8 cellular contexts compared by ENCODE assay signal in the genomic region with DNA sequence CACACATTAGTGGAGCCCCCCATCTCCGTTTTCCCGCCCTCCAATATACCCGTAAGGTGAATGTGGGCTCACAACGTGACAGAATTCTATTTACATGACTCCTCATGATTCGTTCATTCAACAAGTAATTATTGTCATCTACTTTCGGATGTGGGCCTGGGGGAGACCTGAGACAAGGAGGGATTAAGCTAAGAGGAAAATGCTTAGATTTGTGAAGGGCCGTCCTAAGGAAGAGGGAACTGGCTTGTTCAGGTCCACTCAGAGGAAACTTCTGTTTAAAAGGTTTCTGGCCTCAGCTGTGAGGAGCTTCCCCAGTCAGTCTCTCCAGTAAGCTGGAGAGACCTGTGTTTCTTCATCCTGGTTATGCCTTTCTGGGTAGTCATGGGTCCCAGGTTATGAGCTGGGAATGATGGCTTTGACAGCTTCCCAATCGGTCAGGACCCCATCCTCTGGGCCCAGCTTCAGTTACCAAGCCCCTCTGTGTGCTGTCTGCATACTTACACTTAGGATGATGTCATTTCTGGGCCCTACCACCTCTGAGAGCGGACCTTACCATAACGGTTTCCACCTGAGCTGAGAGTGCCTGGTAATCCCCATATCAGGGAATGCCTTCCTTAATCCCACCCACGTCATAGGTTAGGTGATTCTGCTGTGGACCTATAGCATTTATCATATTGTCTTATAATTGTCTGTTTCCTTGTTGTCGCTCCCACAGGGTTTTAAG. TPM values are rescaled to one million over a fixed set of nuclear protein-coding genes. Genes with fewer than 3 reads are reported as not detected.
A peak's percentile ranks its signal among the peaks of the same experiment; 100 is the strongest.
DNase-seq lines count a peak whose midpoint lies in the region; ATAC-seq and TF ChIP-seq lines count a peak whose summit lies in the region.

No MANE protein-coding gene starts in this region.

- no peaks in the 10 kb centered on the region for H4K20me1 ChIP-seq in Karpas-422 (ENCODE audit: insufficient read depth, low read depth, low read length)

- no peaks in the 10 kb centered on the region for H3K9me3 Mint-ChIP-seq in Caco-2 (ENCODE audit: unreplicated experiment)
- no peaks in the 10 kb centered on the region for H3K9me3 Mint-ChIP-seq in neural crest cell

- peak overlapping the region; percentile 57 for H3K9ac ChIP-seq in Karpas-422 (ENCODE audit: low read length)

- H3K27ac ChIP-seq in Karpas-422 (ENCODE audit: low read length) = no peak overlapping the region
- peak overlapping the region; percentile 24 for H3K27ac ChIP-seq in caudate nucleus (ENCODE audit: low read depth, low read length)

- peak overlapping the region; percentile 84 for H3K4me3 Mint-ChIP-seq in Caco-2 (ENCODE audit: unreplicated experiment)
- H3K4me3 Mint-ChIP-seq in neural crest cell = peak overlapping the region; percentile 94

- no peaks in the 10 kb centered on the region for H3K4me1 ChIP-seq in Caco-2
- peaks cover 33% of the 10 kb centered on the region for H3K4me1 ChIP-seq in Karpas-422 (ENCODE audit: low read length)

- peaks cover 41% of the 10 kb centered on the region for H3K79me2 ChIP-seq in Karpas-422 (ENCODE audit: low read length)

- H3K4me2 ChIP-seq in Karpas-422 (ENCODE audit: low read depth, low read length, poor library complexity, severe bottlenecking) = peak overlapping the region; percentile 66

- no peak for DNase-seq in Caco-2
- no peak for DNase-seq in Karpas-422
- DNase-seq in caudate nucleus (lab: John Stamatoyannopoulos, UW) = no peak
- DNase-seq in neural crest cell (ENCODE audit: low read depth, low spot score) = no peak
- DNase-seq in NCI-H1092 (lab: John Stamatoyannopoulos, UW) = no peak
- no peak for DNase-seq in left lobe of liver (ENCODE audit: low spot score)

- intact Hi-C loops in Caco-2 (cut with micrococcal nuclease; ENCODE audit: unreplicated experiment) = loop anchor here (2.0 kb wide), 1 partner anchor 17 kb away; no protein-coding TSS in a partner anchor

- no peaks in the 10 kb centered on the region for H3K27me3 ChIP-seq in Caco-2 (replicated peaks; ENCODE audit: control insufficient read depth, insufficient read depth, low read length)
- no peaks in the 10 kb centered on the region for H3K27me3 ChIP-seq in Karpas-422 (ENCODE audit: low read length)

- CTCF ChIA-PET in Caco-2 (lab: Charles Lee) = no interaction called here

- ATAC-seq in HG02642 (IDR thresholded peaks at IDR 0.05; ENCODE audit: poor library complexity, unreplicated experiment) (no peak), GM18907 (IDR thresholded peaks at IDR 0.05; ENCODE audit: unreplicated experiment) (no peak), left lobe of liver (no peak)

- H3K27me3 Mint-ChIP-seq in Caco-2 (ENCODE audit: insufficient read depth, unreplicated experiment) (no peaks in the 10 kb centered on the region), neural crest cell (ENCODE audit: low read depth) (no peaks in the 10 kb centered on the region)

- TF ChIP-seq CTCF in Caco-2 (IDR thresholded peaks at IDR 0.05; ENCODE audit: insufficient read depth in 1 of 2, low read depth in 1 of 2, low read length in 1 of 2, severe bottlenecking in 1 of 2, unreplicated experiment in 1 of 2) (no peak), neural crest cell (conservative IDR thresholded peaks at IDR 0.05) (no peak)

- H3K4me1 Mint-ChIP-seq in Caco-2 (ENCODE audit: low read depth, unreplicated experiment) (peaks cover 6% of the 10 kb centered on the region), neural crest cell (peaks cover 44% of the 10 kb centered on the region)

- peaks cover 10% of the 10 kb centered on the region for H3K36me3 Mint-ChIP-seq in Caco-2 (ENCODE audit: insufficient read depth, unreplicated experiment)
- H3K36me3 Mint-ChIP-seq in neural crest cell (ENCODE audit: low read depth) = no peaks in the 10 kb centered on the region

- H3K9me2 ChIP-seq in Karpas-422 (replicated peaks; ENCODE audit: insufficient read depth, low read length) = no peaks in the 10 kb centered on the region

- H3K36me3 ChIP-seq in Caco-2 (ENCODE audit: control insufficient read depth, insufficient read depth, low read length) (no peaks in the 10 kb centered on the region), Karpas-422 (ENCODE audit: insufficient read depth, low read length) (0 out of 2 replicates have a peak, but pooled peaks cover 4% of the 10 kb centered on the region)

- peak overlapping the region; percentile 86 for H2AFZ ChIP-seq in Karpas-422 (ENCODE audit: low read length)

- peak overlapping the region; percentile 87 for H3K27ac Mint-ChIP-seq in Caco-2 (ENCODE audit: unreplicated experiment)
- H3K27ac Mint-ChIP-seq in neural crest cell (ENCODE audit: unreplicated experiment) = peak overlapping the region; percentile 86

- BruUV-seq in Caco-2 (replicated peaks; lab: Mats Ljungman, UMichigan) = no TSS peak

- H3K4me3 ChIP-seq in Caco-2 (ENCODE audit: low read depth, low read length) (peak overlapping the region; percentile 34), Karpas-422 (ENCODE audit: low read length) (peak overlapping the region; percentile 88)

- POLR2A ChIA-PET in Caco-2 (lab: Charles Lee) = interaction anchor here (1.2 kb wide), 1 partner anchor 28 kb away, joined by 4 read pairs; no protein-coding TSS in a partner anchor

- H3K9me3 ChIP-seq in Caco-2 (no peaks in the 10 kb centered on the region), Karpas-422 (ENCODE audit: low read length) (no peaks in the 10 kb centered on the region)

RNA-seq across cellular contexts. Expression of gene ERI3, which starts 0.7 kb away (rescaled TPM):
- total RNA-seq in Caco-2 (2022) (34.2 and 38.2 TPM in 2 replicates), neural crest cell (81.9 and 83.3 TPM in 2 replicates), left lobe of liver (22.4 TPM)
- 50.3 and 67.2 TPM in 2 replicates for total RNA-seq in Karpas-422 (2014; rRNA removed; shearing (Covaris generic); ENCODE audit: low replicate concordance)

RNA-seq across cellular contexts. Expression of gene RNF220, which starts 49.3 kb away (rescaled TPM):
- total RNA-seq in Caco-2 (2022) (79.5 and 92.4 TPM in 2 replicates), neural crest cell (96.7 and 101 TPM in 2 replicates), left lobe of liver (21.5 TPM)
- total RNA-seq in Karpas-422 (2014; rRNA removed; shearing (Covaris generic); ENCODE audit: low replicate concordance) = 73.6 and 147 TPM in 2 replicates
